ENCODE assay signal across 34 cellular contexts in genomic region chr15:67366904-67367303, GRCh38.
"Had no signal": no experiment of that assay in that cellular context is flagged by ENCODE, and none has a peak within 500 bp of the region (broad histone marks: within the 10 kb centered on the region; RNA-seq: fewer than 3 reads in every experiment).

No MANE protein-coding gene starts in this region.

- H3K4me1 ChIP-seq: ascending aorta, colonic mucosa, esophagus squamous epithelium, heart right ventricle, pancreas, prostate gland, stomach, thyroid gland, upper lobe of left lung, vagina had no signal

- H3K27ac ChIP-seq: ascending aorta, cardiac muscle cell, colonic mucosa, epithelial cell of prostate, esophagus squamous epithelium, heart right ventricle, pancreas, prostate gland, skin epidermis, stomach, thyroid gland, upper lobe of left lung, vagina, WERI-Rb-1 had no signal

- H3K36me3 Mint-ChIP-seq: activated naive CD8-positive, alpha-beta T cell; brain; naive thymus-derived CD4-positive, alpha-beta T cell had no signal

- H3K9me3 ChIP-seq: ascending aorta, colonic mucosa, esophagus squamous epithelium, pancreas, prostate gland, stomach, thyroid gland, vagina had no signal

- H3K36me3 ChIP-seq: ascending aorta, cardiac muscle cell, colonic mucosa, esophagus squamous epithelium, heart right ventricle, pancreas, prostate gland, stomach, thyroid gland, upper lobe of left lung, vagina, WERI-Rb-1 had no signal

- H3K4me3 Mint-ChIP-seq: activated naive CD8-positive, alpha-beta T cell; brain; memory B cell; naive thymus-derived CD4-positive, alpha-beta T cell; neural crest cell had no signal

- ATAC-seq: heart right ventricle; naive thymus-derived CD4-positive, alpha-beta T cell; pancreas; sciatic nerve had no signal

- H3K4me1 Mint-ChIP-seq: memory B cell; naive thymus-derived CD4-positive, alpha-beta T cell had no signal

- H3K27me3 ChIP-seq: ascending aorta, cardiac muscle cell, colonic mucosa, esophagus squamous epithelium, pancreas, stomach, thyroid gland, upper lobe of left lung, vagina had no signal

- H3K9me3 Mint-ChIP-seq: memory B cell; naive thymus-derived CD4-positive, alpha-beta T cell had no signal

- DNase-seq: activated CD4-positive, alpha-beta T cell treated with anti-CD3 and anti-CD28 coated beads, Interleukin-2, amount 50 U/mL, for 1 hour; activated CD4-positive, CD25-positive, alpha-beta regulatory T cell treated with anti-CD3 and anti-CD28 coated beads, Interleukin-2, amount 50 U/mL, for 72 hours; activated effector memory CD4-positive, alpha-beta T cell treated with Interleukin-2 at 50 U/mL for 16 hours; activated naive CD4-positive, alpha-beta T cell treated with Interleukin-2 at 50 U/mL for 16 hours; activated T-cell treated with anti-CD3 and anti-CD28 coated beads, Interleukin-2, amount 50 U/mL, for 48 hours; cerebellar nuclear complex; colonic mucosa; effector CD8-positive, alpha-beta T cell; esophagus squamous epithelium; foreskin melanocyte; heart right ventricle; midbrain; naive thymus-derived CD4-positive, alpha-beta T cell; nucleus accumbens; pancreas; retina; stimulated activated CD4-positive, alpha-beta T cell treated with anti-CD3 and anti-CD28 coated beads, Interleukin-12 subunit alpha, Interleukin-12 subunit beta, amount 100 ng/mL, for 4 hours; stimulated activated CD4-positive, alpha-beta T cell treated with anti-CD3 and anti-CD28 coated beads, Interleukin-4, amount 100 ng/mL, for 1 hour; stomach; T-helper 9 cell; thyroid gland; upper lobe of left lung; WERI-Rb-1 had no signal

- H3K4me3 ChIP-seq: ascending aorta, cardiac muscle cell, colonic mucosa, esophagus squamous epithelium, heart right ventricle, pancreas, prostate gland, skin epidermis, stomach, thyroid gland, upper lobe of left lung, vagina had no signal

- H3K27ac Mint-ChIP-seq: activated naive CD8-positive, alpha-beta T cell; brain; memory B cell; naive thymus-derived CD4-positive, alpha-beta T cell had no signal
